ENCODE assay signal across 1 cellular context in the genomic region with DNA sequence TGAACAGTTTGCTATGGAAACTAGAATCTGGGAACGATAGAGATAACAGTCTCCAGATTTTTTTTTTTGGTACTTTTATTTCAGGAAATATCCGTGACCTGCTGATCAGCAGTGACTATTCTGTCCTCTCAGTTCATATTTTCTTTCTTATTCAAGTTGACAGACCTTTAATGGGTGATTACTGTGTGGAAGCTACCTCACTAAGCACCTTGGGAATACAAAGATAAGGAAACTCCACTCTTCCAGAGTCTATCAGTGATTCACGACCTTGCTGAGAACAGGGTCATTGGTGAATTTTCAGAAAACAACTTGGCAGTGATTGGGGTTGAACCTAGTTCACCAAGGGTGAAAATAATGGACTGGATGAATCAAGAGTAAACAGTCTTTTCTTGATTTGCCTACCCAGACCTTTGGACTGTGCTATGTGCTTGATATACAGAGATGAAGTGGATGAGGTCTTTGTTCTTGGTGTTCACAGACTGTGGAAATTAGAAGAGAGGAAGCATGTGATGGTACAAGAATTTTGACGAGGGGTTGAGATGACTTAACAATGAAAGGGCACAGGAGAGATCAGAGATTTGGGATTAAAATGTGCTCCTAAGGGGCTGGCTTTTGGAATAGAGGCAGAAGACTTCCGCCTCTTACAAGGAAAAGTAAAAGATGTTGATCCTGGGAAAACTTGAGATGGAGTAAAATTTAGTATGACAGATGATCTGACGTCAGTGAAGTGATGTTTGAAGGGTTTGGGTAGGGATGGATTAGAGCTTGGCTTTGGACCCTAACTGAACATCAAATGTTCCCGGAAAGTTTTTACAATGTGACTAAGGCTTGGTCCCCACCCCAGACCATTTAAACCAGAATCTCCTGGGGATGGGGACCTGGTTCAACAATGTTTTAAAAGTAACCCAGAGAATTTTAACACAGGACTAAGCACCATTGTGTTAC.
TF ChIP-seq lines count a peak whose summit lies in the region.

No MANE protein-coding gene starts in this region.

TF ChIP-seq in endothelial cell of umbilical vein, 7 proteins besides CTCF, POLR2A, EP300 and RAD21:
- TF ChIP-seq GATA2 (IDR thresholded peaks at IDR 0.05; ENCODE audit: insufficient read depth, insufficient read length, low read depth, low read length): no peak
